In genomic region chr4:146261046-146261445, GRCh38 we compare ENCODE assay signal across 23 cellular contexts. TPM values are rescaled to one million over a fixed set of nuclear protein-coding genes. Genes with fewer than 3 reads are reported as not detected.
DNase-seq lines count a peak whose midpoint lies in the region; ATAC-seq, FAIRE-seq and TF ChIP-seq lines count a peak whose summit lies in the region.
"Had no signal": no experiment of that assay in that cellular context is flagged by ENCODE, and none has a peak within 500 bp of the region (broad histone marks: within the 10 kb centered on the region; RNA-seq: fewer than 3 reads in every experiment).

No MANE protein-coding gene starts in this region.

- H2AFZ ChIP-seq in SK-N-SH (ENCODE audit: low read depth) = no peak overlapping the region
- H2AFZ ChIP-seq in K562 (ENCODE audit: low read depth, low read length) = no peak overlapping the region
- H2AFZ ChIP-seq: GM23248 had no signal

- in situ Hi-C loops in K562 (cut with MboI) = no loop called here

- no peak for FAIRE-seq in K562 (lab: Jason Lieb, UNC)
- FAIRE-seq: GM12891, HTR-8/SVneo had no signal

- H3K27me3 Mint-ChIP-seq in chondrocyte (ENCODE audit: low read depth) = no peaks in the 10 kb centered on the region
- H3K27me3 Mint-ChIP-seq: CD4-positive, alpha-beta memory T cell had no signal

- peaks cover 0 to 17% of the 10 kb centered on the region in 2 experiments; a peak in 2 of 4 replicates for H3K4me1 ChIP-seq in SK-N-SH (ENCODE audit: control insufficient read depth in 1 of 2, insufficient read depth in 2 of 2, low read depth in 1 of 2, low read length in 1 of 2)
- peaks cover 0 to 4% of the 10 kb centered on the region in 2 experiments; a peak in 1 of 5 replicates for H3K4me1 ChIP-seq in K562 (replicated peaks in 1 of 2; ENCODE audit: control insufficient read depth in 2 of 2, insufficient read depth in 2 of 2, low read length in 2 of 2)
- H3K4me1 ChIP-seq: BLaER1, HAP-1 had no signal

- POLR2A ChIA-PET in SK-N-SH (lab: Yijun Ruan, JAX) = no interaction called here
- POLR2A ChIA-PET in K562 (lab: Yijun Ruan, JAX) = no interaction called here

- H3F3A ChIP-seq in SK-N-SH (replicated peaks; ENCODE audit: insufficient read depth) = peaks cover 10% of the 10 kb centered on the region

- H3K27me3 ChIP-seq in SK-N-SH (ENCODE audit: insufficient read depth) (no peaks in the 10 kb centered on the region), K562 (ENCODE audit: control insufficient read depth in 2 of 2, insufficient read depth in 2 of 2, low read length in 2 of 2) (no peaks in the 10 kb centered on the region)
- H3K27me3 ChIP-seq: BLaER1 had no signal

- TF ChIP-seq EP300 in SK-N-SH (IDR thresholded peaks at IDR 0.05; ENCODE audit: borderline replicate concordance in 1 of 2, low read depth in 1 of 2, low read length in 1 of 2) (no peak), K562 (IDR thresholded peaks at IDR 0.05; ENCODE audit: low read length) (no peak)

- H3K4me1 Mint-ChIP-seq in chondrocyte (ENCODE audit: low read depth) = peaks cover 9% of the 10 kb centered on the region
- H3K4me1 Mint-ChIP-seq: CD14-positive monocyte; CD4-positive, alpha-beta memory T cell had no signal

- 92% methylated on average over 2 of the region's 2 CpGs for WGBS in SK-N-SH (ENCODE audit: low lambda C conversion rate)
- WGBS in K562 (ENCODE audit: insufficient coverage, low coverage, missing lambda C conversion rate) = 46% methylated on average over 2 of the region's 2 CpGs

- H4K20me1 ChIP-seq in SK-N-SH (ENCODE audit: insufficient read depth) (no peaks in the 10 kb centered on the region), K562 (replicated peaks; ENCODE audit: control insufficient read depth, insufficient read depth, low read length) (no peaks in the 10 kb centered on the region; the same call in 1 of the 2 replicates)
- H4K20me1 ChIP-seq: BLaER1 had no signal

- no peaks in the 10 kb centered on the region for H3K9me3 Mint-ChIP-seq in chondrocyte (ENCODE audit: low read depth)
- H3K9me3 Mint-ChIP-seq: CD14-positive monocyte; CD4-positive, alpha-beta memory T cell had no signal

- ATAC-seq in SK-N-SH treated with all-trans-retinoic acid at 6 μM for 48 hours = peak; percentile 50
- peak; percentile 44; the same call in 1 of the 3 replicates for ATAC-seq in K562
- no peak for ATAC-seq in GM18909 (IDR thresholded peaks at IDR 0.05; ENCODE audit: poor library complexity, unreplicated experiment)

- BruUV-seq in K562 (replicated peaks; lab: Mats Ljungman, UMichigan) = no TSS peak

- TF ChIP-seq RAD21 in SK-N-SH (IDR thresholded peaks at IDR 0.05; ENCODE audit: low read length) = no peak
- no peak for TF ChIP-seq RAD21 in K562 (CRISPR knock-in tag; conservative IDR thresholded peaks at IDR 0.05 in 1 of 2, IDR thresholded peaks at IDR 0.05 in 1 of 2)

- H3K27ac Mint-ChIP-seq in chondrocyte (ENCODE audit: unreplicated experiment) = no peak overlapping the region
- H3K27ac Mint-ChIP-seq: CD14-positive monocyte; CD4-positive, alpha-beta memory T cell had no signal

- H3K36me3 ChIP-seq in SK-N-SH (replicated peaks in 1 of 2; ENCODE audit: control insufficient read depth in 1 of 2, insufficient read depth in 2 of 2, low read length in 1 of 2) (no peaks in the 10 kb centered on the region), K562 (ENCODE audit: control insufficient read depth, insufficient read depth, low read length) (no peaks in the 10 kb centered on the region; the same call in 2 of the 3 replicates)
- H3K36me3 ChIP-seq: HAP-1 had no signal

- TF ChIP-seq POLR2A in K562 (conservative IDR thresholded peaks at IDR 0.05) = no peak

- H3K27ac ChIP-seq in SK-N-SH (ENCODE audit: low read depth in 2 of 2, low read length in 1 of 2) (no peak overlapping the region), K562 (ENCODE audit: extremely low read depth, low read depth, low read length) (no peak overlapping the region)
- H3K27ac ChIP-seq: BLaER1, GM23248, HL-60 had no signal

- H3K4me3 ChIP-seq in SK-N-SH (ENCODE audit: low read depth in 2 of 2, low read length in 1 of 2) = no peak overlapping the region
- no peak overlapping the region for H3K4me3 ChIP-seq in K562
- H3K4me3 ChIP-seq: BLaER1, GM23248, HAP-1 had no signal

- no peaks in the 10 kb centered on the region for H3K9me2 ChIP-seq in SK-N-SH

- no peak for DNase-seq in SK-N-SH
- DNase-seq in HT1080 (ENCODE audit: low read depth) = peak; percentile 7
- DNase-seq in K562 (ENCODE audit: extremely low read depth in 1 of 4, low spot score in 3 of 4) = no peak
- DNase-seq in GM03348 (ENCODE audit: low spot score) = no peak
- DNase-seq in chondrocyte (ENCODE audit: low spot score) = no peak
- DNase-seq: 8988T; CD4-positive, alpha-beta memory T cell; DMS79 treated with DMSO at 0.1 percent for 48 hours; GM23248; IMR-90 had no signal

- H3K79me2 ChIP-seq in SK-N-SH (ENCODE audit: insufficient read depth) (no peaks in the 10 kb centered on the region), K562 (ENCODE audit: control insufficient read depth, insufficient read depth, low read length) (no peaks in the 10 kb centered on the region)

- no peak overlapping the region for H3K4me2 ChIP-seq in SK-N-SH
- H3K4me2 ChIP-seq in K562 (ENCODE audit: insufficient read depth, low read length) = no peak overlapping the region
- H3K4me2 ChIP-seq: BLaER1 had no signal

- H3K4me3 Mint-ChIP-seq in chondrocyte (ENCODE audit: unreplicated experiment) = no peak overlapping the region
- H3K4me3 Mint-ChIP-seq: CD14-positive monocyte; CD4-positive, alpha-beta memory T cell had no signal

- H3K9me3 ChIP-seq in SK-N-SH = no peaks in the 10 kb centered on the region
- no peaks in the 10 kb centered on the region for H3K9me3 ChIP-seq in K562 (replicated peaks; ENCODE audit: control insufficient read depth, insufficient read depth, low read depth, low read length)
- H3K9me3 ChIP-seq: BLaER1, HAP-1 had no signal

- H3K36me3 Mint-ChIP-seq in chondrocyte (ENCODE audit: low read depth) = peaks cover 4% of the 10 kb centered on the region

- H3K9ac ChIP-seq in SK-N-SH (no peak overlapping the region), K562 (ENCODE audit: insufficient read depth in 1 of 2, low read depth in 2 of 2, low read length in 2 of 2) (peak overlapping the region in 1 of 2 experiments; percentile 39; a peak in 1 of 4 replicates)
- H3K9ac ChIP-seq: BLaER1, GM23248 had no signal

- no peak for TF ChIP-seq CTCF in SK-N-SH (IDR thresholded peaks at IDR 0.05)
- TF ChIP-seq CTCF in K562 (IDR thresholded peaks at IDR 0.05 in 2 of 3, conservative IDR thresholded peaks at IDR 0.05 in 1 of 3; ENCODE audit: insufficient read depth in 2 of 3, low read depth in 1 of 3, low read length in 3 of 3) = no peak
- no peak for TF ChIP-seq CTCF in chondrocyte (IDR thresholded peaks at IDR 0.05)

- intact Hi-C loops in K562 (cut with micrococcal nuclease) = no loop called here

- CTCF ChIA-PET in SK-N-SH (lab: Yijun Ruan, JAX) = interaction anchor here (0.7 to 0.9 kb wide), 2 partner anchors 20 to 836 kb away, joined by 3 to 4 read pairs; no protein-coding TSS in a partner anchor
- CTCF ChIA-PET in K562 (lab: Yijun Ruan, JAX; ENCODE audit: low intra/inter-chr PET ratio) = no interaction called here

- H3K9me1 ChIP-seq in K562 (ENCODE audit: control insufficient read depth, insufficient read depth, low read length) = no peaks in the 10 kb centered on the region

TF ChIP-seq in SK-N-SH, 30 proteins besides CTCF, POLR2A, EP300 and RAD21 (continues in another document):
- no peak for TF ChIP-seq NFIC (IDR thresholded peaks at IDR 0.05; ENCODE audit: borderline replicate concordance)

TF ChIP-seq in K562, 482 proteins besides CTCF, POLR2A, EP300 and RAD21 (continues in another document):
- TF ChIP-seq ZNF780A (CRISPR knock-in tag; IDR thresholded peaks at IDR 0.05) = no peak
- TF ChIP-seq, protein P1, sequence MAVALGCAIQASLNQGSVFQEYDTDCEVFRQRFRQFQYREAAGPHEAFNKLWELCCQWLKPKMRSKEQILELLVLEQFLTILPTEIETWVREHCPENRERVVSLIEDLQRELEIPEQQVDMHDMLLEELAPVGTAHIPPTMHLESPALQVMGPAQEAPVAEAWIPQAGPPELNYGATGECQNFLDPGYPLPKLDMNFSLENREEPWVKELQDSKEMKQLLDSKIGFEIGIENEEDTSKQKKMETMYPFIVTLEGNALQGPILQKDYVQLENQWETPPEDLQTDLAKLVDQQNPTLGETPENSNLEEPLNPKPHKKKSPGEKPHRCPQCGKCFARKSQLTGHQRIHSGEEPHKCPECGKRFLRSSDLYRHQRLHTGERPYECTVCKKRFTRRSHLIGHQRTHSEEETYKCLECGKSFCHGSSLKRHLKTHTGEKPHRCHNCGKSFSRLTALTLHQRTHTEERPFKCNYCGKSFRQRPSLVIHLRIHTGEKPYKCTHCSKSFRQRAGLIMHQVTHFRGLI (CRISPR knock-in tag; IDR thresholded peaks at IDR 0.05) = no peak
- TF ChIP-seq ZNF140 (CRISPR knock-in tag; IDR thresholded peaks at IDR 0.05) = no peak

RNA-seq across cellular contexts. Expression of gene REELD1, which starts 46.7 kb away (rescaled TPM):
- polyA plus RNA-seq in SK-N-SH (2012; rRNA removed) = not detected in 2 replicates
- polyA plus RNA-seq in SK-N-SH (2012; cell fraction: cytosol; rRNA removed) = not detected in 2 replicates
- polyA plus RNA-seq in SK-N-SH (2012; cell fraction: nucleus; rRNA removed) = 0.10 and 0.12 TPM in 2 replicates
- not detected in 2 replicates for total RNA-seq in HT1080 (2014; rRNA removed; shearing (Covaris generic))
- not detected in 2 replicates for polyA plus RNA-seq in HT1080 (2015; cell fraction: cytosol; rRNA removed)
- polyA plus RNA-seq in HT1080 (2015; cell fraction: nucleus; rRNA removed) = not detected in 2 replicates
- total RNA-seq in K562 (2011; cell fraction: chromatin; rRNA removed; ENCODE audit: low replicate concordance) = not detected in 2 replicates
- not detected in 2 replicates for total RNA-seq in K562 (2011; cell fraction: nucleolus; rRNA removed)
- total RNA-seq in K562 (2011; cell fraction: nucleoplasm; rRNA removed) = not detected in 2 replicates
- total RNA-seq in K562 (2014; rRNA removed) = not detected in 2 replicates
- not detected in 2 replicates for total RNA-seq in K562 (2014; rRNA removed; fragmentation: Illumina TruSeq; extraction: Trizol)
- not detected in 2 replicates for total RNA-seq in K562 (2015; rRNA removed; fragmentation: Illumina TruSeq; extraction: Trizol)
- total RNA-seq in K562 (2021) = not detected in 2 replicates
- 0.03 TPM in 1 of 2 replicates, not detected in the other for polyA plus RNA-seq in K562 (2011; rRNA removed)
- not detected in 2 replicates for polyA plus RNA-seq in K562 (2011; cell fraction: cytosol; rRNA removed)
- 0.07 TPM in 1 of 2 replicates, not detected in the other for polyA plus RNA-seq in K562 (2011; cell fraction: nucleus; rRNA removed)
- 0.12 TPM in 1 of 2 replicates, not detected in the other for polyA plus RNA-seq in K562 (2012)
- polyA plus RNA-seq in K562 (2014; fragmentation: Illumina TruSeq; extraction: Trizol) = not detected in 2 replicates
- polyA plus RNA-seq in K562 (2014; fragmentation: Nextera tagmentation; extraction: Ambion mirVana) = not detected
- not detected in 2 replicates for polyA plus RNA-seq in K562 (2014; rRNA removed)
- polyA minus RNA-seq in K562 (2011; rRNA and poly(A)+ RNA removed) = not detected in 2 replicates
- polyA minus RNA-seq in K562 (2011; cell fraction: cytosol; rRNA and poly(A)+ RNA removed) = not detected in 2 replicates
- polyA minus RNA-seq in K562 (2011; cell fraction: nucleus; rRNA and poly(A)+ RNA removed) = not detected in 2 replicates
- not detected in 3 replicates for total RNA-seq in chondrocyte
- total RNA-seq: A673, Calu3, G401, GM23248, H4, IMR-90 had no signal
- polyA plus RNA-seq: AG04450, CD14-positive monocyte, GM23248, IMR-90 had no signal
